ENCODE assay signal across 15 cellular contexts in genomic region chr16:70304892-70305448, GRCh38. TPM values are rescaled to one million over a fixed set of nuclear protein-coding genes. Genes with fewer than 3 reads are reported as not detected.
A peak's percentile ranks its signal among the peaks of the same experiment; 100 is the strongest.
DNase-seq lines count a peak whose midpoint lies in the region; ATAC-seq and TF ChIP-seq lines count a peak whose summit lies in the region.
"Had no signal": no experiment of that assay in that cellular context is flagged by ENCODE, and none has a peak within 500 bp of the region (broad histone marks: within the 10 kb centered on the region; RNA-seq: fewer than 3 reads in every experiment).

No MANE protein-coding gene starts in this region.

- BruUV-seq in HCT116 (replicated peaks; lab: Mats Ljungman, UMichigan) = no TSS peak

- peaks cover 66% of the 10 kb centered on the region for H3K79me2 ChIP-seq in HCT116 (ENCODE audit: insufficient read depth, low read length)
- peaks cover 15% of the 10 kb centered on the region for H3K79me2 ChIP-seq in mesendoderm (ENCODE audit: control insufficient read depth, insufficient read depth, low read length)

- DNase-seq in CD14-positive monocyte (ENCODE audit: low spot score) (no peak), HCT116 (ENCODE audit: low read depth, low spot score) (no peak), mesendoderm (peak; percentile 84), NCI-H2081 (lab: John Stamatoyannopoulos, UW) (no peak), NCI-H69 (lab: John Stamatoyannopoulos, UW) (no peak)
- DNase-seq: activated CD4-positive, alpha-beta T cell treated with anti-CD3 and anti-CD28 coated beads for 48 hours; C1 segment of cervical spinal cord; midbrain; NCI-H2171 treated with DMSO at 0.1 percent for 48 hours; OCI-M1; stimulated activated naive CD4-positive, alpha-beta T cell treated with Interleukin-2 at 50 U/mL for 16 hours had no signal

- TF ChIP-seq POLR2A in HCT116 (IDR thresholded peaks at IDR 0.05; ENCODE audit: borderline replicate concordance, extremely low read depth, insufficient read depth, insufficient read length) = no peak

- H3K27ac ChIP-seq in HCT116 (ENCODE audit: low read depth, low read length) (peak overlapping the region; percentile 6; the same call in 1 of the 2 replicates), mesendoderm (ENCODE audit: low read depth, low read length) (no peak overlapping the region)

- H2BK5ac ChIP-seq in mesendoderm (ENCODE audit: low read length) = no peak overlapping the region

- H3K36me3 ChIP-seq in HCT116 (ENCODE audit: control insufficient read depth in 1 of 2, insufficient read depth in 2 of 2, low read length in 2 of 2) (peaks cover 0 to 4% of the 10 kb centered on the region in 2 experiments; a peak in 1 of 4 replicates), mesendoderm (ENCODE audit: control insufficient read depth, insufficient read depth, low read length) (no peaks in the 10 kb centered on the region)

- H3K9me3 Mint-ChIP-seq in CD14-positive monocyte = peaks cover 4 to 10% (median 7%) of the 10 kb centered on the region in 7 donors
- H3K9me3 Mint-ChIP-seq in activated naive CD8-positive, alpha-beta T cell (ENCODE audit: low read depth) = peaks cover 10% of the 10 kb centered on the region
- H3K9me3 Mint-ChIP-seq: GM23338 had no signal

- no peak overlapping the region for H3K18ac ChIP-seq in mesendoderm (ENCODE audit: low read length)

- peaks cover 33% of the 10 kb centered on the region for H3K4me1 Mint-ChIP-seq in CD14-positive monocyte
- H3K4me1 Mint-ChIP-seq in activated naive CD8-positive, alpha-beta T cell (ENCODE audit: low read depth) = peaks cover 44% of the 10 kb centered on the region

- no peak overlapping the region for H2AK5ac ChIP-seq in mesendoderm (ENCODE audit: low read length)

- no peaks in the 10 kb centered on the region for H4K20me1 ChIP-seq in HCT116 (ENCODE audit: insufficient read depth)

- H3K9me2 ChIP-seq in HCT116 (ENCODE audit: insufficient read depth) = no peaks in the 10 kb centered on the region

- peak overlapping the region; percentile 7; the same call in 1 of the 2 replicates for H3K9ac ChIP-seq in HCT116 (ENCODE audit: low read length)
- no peak overlapping the region for H3K9ac ChIP-seq in mesendoderm (ENCODE audit: low read length)

- H4K8ac ChIP-seq in mesendoderm (ENCODE audit: low read depth, low read length) = no peak overlapping the region

- H2BK120ac ChIP-seq in mesendoderm (ENCODE audit: low read depth, low read length) = no peak overlapping the region

- CTCF ChIA-PET in HCT116 (lab: Charles Lee) = no interaction called here

- peaks cover 18 to 39% of the 10 kb centered on the region in 2 donors for H3K36me3 Mint-ChIP-seq in CD14-positive monocyte
- H3K36me3 Mint-ChIP-seq in activated naive CD8-positive, alpha-beta T cell = peaks cover 15% of the 10 kb centered on the region

- H3K4me2 ChIP-seq in HCT116 (ENCODE audit: low read length) (peak overlapping the region; percentile 61), mesendoderm (ENCODE audit: low read length) (no peak overlapping the region)
- H3K4me2 ChIP-seq: GM23338 had no signal

- intact Hi-C loops in CD14-positive monocyte (cut with micrococcal nuclease) (no loop called here), HCT116 (cut with micrococcal nuclease) (no loop called here)

- RAD21 ChIA-PET in HCT116 (lab: Charles Lee; ENCODE audit: low non-redundant PET in 1 of 2, low total read pairs in 2 of 2, uncharacterized antibody in 2 of 2, unreplicated experiment in 2 of 2) = no interaction called here

- no peak overlapping the region for H4K5ac ChIP-seq in mesendoderm (ENCODE audit: low read length)

- no peak overlapping the region for H3K4ac ChIP-seq in mesendoderm (ENCODE audit: low read depth, low read length)

- peak overlapping the region; percentile 58 to 73 for H3K4me3 Mint-ChIP-seq in CD14-positive monocyte
- no peak overlapping the region for H3K4me3 Mint-ChIP-seq in activated naive CD8-positive, alpha-beta T cell
- H3K4me3 Mint-ChIP-seq: GM23338 had no signal

- WGBS in mesendoderm (ENCODE audit: extremely low coverage, insufficient coverage, low lambda C conversion rate) = no CpG with 5 or more reads among the region's 3 CpGs

- no peak overlapping the region for H3K56ac ChIP-seq in mesendoderm (ENCODE audit: low read length)

- H3K9me3 ChIP-seq in HCT116 (ENCODE audit: control insufficient read depth in 1 of 2, insufficient read depth in 1 of 2, low read depth in 1 of 2, low read length in 2 of 2) = peaks cover 0 to 5% of the 10 kb centered on the region in 2 experiments; a peak in 1 of 4 replicates

- H3K79me1 ChIP-seq in mesendoderm (ENCODE audit: low read length) = peaks cover 6% of the 10 kb centered on the region

- POLR2A ChIA-PET in HCT116 (lab: Charles Lee) = no interaction called here

- H2BK15ac ChIP-seq in mesendoderm (replicated peaks; ENCODE audit: low read depth) = no peak overlapping the region

- peak overlapping the region; percentile 81 to 94 (median 88) for H3K27ac Mint-ChIP-seq in CD14-positive monocyte
- peak overlapping the region; percentile 86 for H3K27ac Mint-ChIP-seq in activated naive CD8-positive, alpha-beta T cell
- H3K27ac Mint-ChIP-seq: GM23338 had no signal

- no peaks in the 10 kb centered on the region for H3K27me3 ChIP-seq in HCT116 (ENCODE audit: insufficient read depth, low read length)
- no peaks in the 10 kb centered on the region for H3K27me3 ChIP-seq in mesendoderm (ENCODE audit: insufficient read depth, low read length, poor library complexity)

- ATAC-seq in HCT116 (peak; percentile 75), HG03097 (IDR thresholded peaks at IDR 0.05; ENCODE audit: low FRiP score, unreplicated experiment) (no peak)
- ATAC-seq: GM23338 had no signal

- H3K27me3 Mint-ChIP-seq in CD14-positive monocyte (ENCODE audit: low read depth in 3 of 3) = no peaks in the 10 kb centered on the region
- no peaks in the 10 kb centered on the region for H3K27me3 Mint-ChIP-seq in activated naive CD8-positive, alpha-beta T cell
- H3K27me3 Mint-ChIP-seq: progenitor cell of endocrine pancreas had no signal

- TF ChIP-seq CTCF in CD14-positive monocyte (IDR thresholded peaks at IDR 0.05) (no peak), HCT116 (IDR thresholded peaks at IDR 0.05 in 2 of 3, conservative IDR thresholded peaks at IDR 0.05 in 1 of 3; ENCODE audit: borderline replicate concordance in 1 of 3, insufficient read depth in 1 of 3, low read depth in 2 of 3, low read length in 2 of 3) (no peak)

- no peak overlapping the region for H2AFZ ChIP-seq in HCT116 (ENCODE audit: low read depth, low read length, poor library complexity, severe bottlenecking)
- H2AFZ ChIP-seq: GM23338 had no signal

- H3K4me3 ChIP-seq in HCT116 (replicated peaks in 1 of 2; ENCODE audit: low read depth in 1 of 2, low read length in 2 of 2) (peak overlapping the region in 1 of 2 experiments; percentile 12; a peak in 1 of 4 replicates), mesendoderm (ENCODE audit: low read length) (no peak overlapping the region)
- H3K4me3 ChIP-seq: GM23338 had no signal

- TF ChIP-seq RAD21 in HCT116 (IDR thresholded peaks at IDR 0.05; ENCODE audit: low read depth) = no peak

- peaks cover 11 to 12% of the 10 kb centered on the region in 2 experiments for H3K4me1 ChIP-seq in HCT116 (ENCODE audit: control insufficient read depth in 1 of 2, insufficient read depth in 2 of 2, low read length in 2 of 2)
- H3K4me1 ChIP-seq in mesendoderm (ENCODE audit: control insufficient read depth, low read depth, low read length) = peaks cover 4% of the 10 kb centered on the region

- no peak overlapping the region for H3K23ac ChIP-seq in mesendoderm (ENCODE audit: low read length)

TF ChIP-seq in HCT116, 20 proteins besides CTCF, POLR2A, EP300 and RAD21 (continues in another document):
- no peak for TF ChIP-seq SP1 (IDR thresholded peaks at IDR 0.05; ENCODE audit: low read depth)
- no peak for TF ChIP-seq YY1 (IDR thresholded peaks at IDR 0.05; ENCODE audit: extremely low read depth, insufficient replicate concordance, low read depth, low read length)
- no peak for TF ChIP-seq TCF7L2 (IDR thresholded peaks at IDR 0.05; ENCODE audit: borderline replicate concordance, extremely low read depth, insufficient read depth, insufficient read length)
- TF ChIP-seq EZH2 (IDR thresholded peaks at IDR 0.05) = no peak
- TF ChIP-seq JUND (IDR thresholded peaks at IDR 0.05) = no peak
- no peak for TF ChIP-seq CEBPB (IDR thresholded peaks at IDR 0.05; ENCODE audit: low read depth)
- TF ChIP-seq EGR1 (IDR thresholded peaks at IDR 0.05; ENCODE audit: low read depth) = no peak
- TF ChIP-seq, protein P1, sequence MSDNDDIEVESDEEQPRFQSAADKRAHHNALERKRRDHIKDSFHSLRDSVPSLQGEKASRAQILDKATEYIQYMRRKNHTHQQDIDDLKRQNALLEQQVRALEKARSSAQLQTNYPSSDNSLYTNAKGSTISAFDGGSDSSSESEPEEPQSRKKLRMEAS (IDR thresholded peaks at IDR 0.05) = no peak
- TF ChIP-seq CBX3 (IDR thresholded peaks at IDR 0.05; ENCODE audit: low read depth) = no peak
- TF ChIP-seq EZH2phosphoT487 (IDR thresholded peaks at IDR 0.05; ENCODE audit: borderline replicate concordance) = no peak

RNA-seq across cellular contexts. Expression of gene DDX19B, which starts 6.0 kb away (rescaled TPM):
- polyA plus RNA-seq in CD14-positive monocyte = 10 to 100 TPM; 29.2 to 31.9 TPM
- total RNA-seq in HCT116 (2021; ENCODE audit: unreplicated experiment) = 36.6 TPM
- 45.1 and 51.8 TPM in 2 replicates for polyA plus RNA-seq in HCT116 (2012)
- 46.4 TPM for polyA plus RNA-seq in mesendoderm (2013, experiment 1 of 2)
- polyA plus RNA-seq in mesendoderm (2013, experiment 2 of 2) = 45.1 TPM

RNA-seq across cellular contexts. Expression of gene AARS1, which starts 15.7 kb away (rescaled TPM):
- polyA plus RNA-seq in CD14-positive monocyte = 10 to 100 TPM; 16.3 to 16.6 TPM
- total RNA-seq in HCT116 (2021; ENCODE audit: unreplicated experiment) = 215 TPM
- polyA plus RNA-seq in HCT116 (2012) = 269 and 273 TPM in 2 replicates
- polyA plus RNA-seq in mesendoderm (2013, experiment 1 of 2) = 84.0 TPM
- polyA plus RNA-seq in mesendoderm (2013, experiment 2 of 2) = 85.9 TPM

RNA-seq across cellular contexts. Expression of gene DDX19A, which starts 41.7 kb away (rescaled TPM):
- polyA plus RNA-seq in CD14-positive monocyte = 10 to 100 TPM; 18.4 to 21.5 TPM
- total RNA-seq in HCT116 (2021; ENCODE audit: unreplicated experiment) = 43.4 TPM
- polyA plus RNA-seq in HCT116 (2012) = 19.5 and 22.5 TPM in 2 replicates
- 39.1 TPM for polyA plus RNA-seq in mesendoderm (2013, experiment 1 of 2)
- polyA plus RNA-seq in mesendoderm (2013, experiment 2 of 2) = 39.0 TPM

RNA-seq across cellular contexts. Expression of gene EXOSC6, which starts 53.2 kb away (rescaled TPM):
- 1 to 10 TPM; 1.7 to 4.1 TPM for polyA plus RNA-seq in CD14-positive monocyte
- 22.9 TPM for total RNA-seq in HCT116 (2021; ENCODE audit: unreplicated experiment)
- 5.0 and 6.7 TPM in 2 replicates for polyA plus RNA-seq in HCT116 (2012)
- polyA plus RNA-seq in mesendoderm (2013, experiment 1 of 2) = 18.5 TPM
- 17.7 TPM for polyA plus RNA-seq in mesendoderm (2013, experiment 2 of 2)
